8 cellular contexts compared by ENCODE assay signal in the genomic region with DNA sequence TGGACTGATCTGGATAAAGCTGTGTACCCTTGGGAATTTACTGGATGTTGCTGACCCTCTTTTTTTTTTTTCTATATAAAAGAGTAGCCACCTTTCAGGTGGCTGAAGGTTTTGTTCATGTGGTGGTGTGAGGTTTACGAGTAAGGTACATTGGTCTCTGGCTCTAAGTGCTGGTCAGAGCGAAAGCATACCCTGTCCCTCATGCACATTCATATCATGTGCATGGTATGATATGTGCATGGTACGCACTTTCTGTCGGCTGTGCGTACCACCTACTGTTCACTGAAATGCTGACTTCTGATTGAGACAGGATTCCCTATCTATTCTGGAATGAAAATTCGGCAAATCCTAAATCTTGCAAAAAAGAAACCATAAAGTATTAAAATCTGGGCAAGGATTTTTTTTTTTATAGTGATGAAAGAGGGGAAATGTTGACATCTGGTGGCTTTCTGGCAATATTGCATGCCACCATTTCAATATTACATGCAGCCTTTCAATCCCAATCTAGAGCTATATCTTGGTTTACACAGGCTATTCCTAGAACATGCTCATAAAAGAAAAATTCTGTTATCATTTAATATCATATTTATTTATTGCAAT.
A peak's percentile ranks its signal among the peaks of the same experiment; 100 is the strongest.
DNase-seq lines count a peak whose midpoint lies in the region; FAIRE-seq and TF ChIP-seq lines count a peak whose summit lies in the region.

No MANE protein-coding gene starts in this region.

- peak; percentile 55 for TF ChIP-seq CTCF in foreskin fibroblast (IDR thresholded peaks at IDR 0.05; ENCODE audit: low read depth, low read length)

- POLR2A ChIA-PET in HEK293T (lab: Yijun Ruan, JAX): interaction anchor here (0.6 to 1.4 kb wide), 2 partner anchors 69 to 70 kb away, joined by 3 to 6 read pairs; a partner anchor contains a TSS

- no peak overlapping the region for H3K9ac ChIP-seq in subcutaneous abdominal adipose tissue (ENCODE audit: low read length in 5 of 5)

- no peaks in the 10 kb centered on the region for H3K36me3 ChIP-seq in subcutaneous abdominal adipose tissue (ENCODE audit: control insufficient read depth in 5 of 5, insufficient read depth in 5 of 5, low read length in 5 of 5)

- DNase-seq in HEK293T (ENCODE audit: extremely low spot score) (peak; percentile 14), RKO (ENCODE audit: low spot score) (peak; percentile 51), foreskin fibroblast (peak; percentile 4 to 46), UCSD-AML1 (lab: John Stamatoyannopoulos, UW; ENCODE audit: unreplicated experiment) (no peak), NCI-H524 (lab: John Stamatoyannopoulos, UW) (no peak)
- no peak for DNase-seq in stimulated activated CD4-positive, alpha-beta T cell treated with anti-CD3 and anti-CD28 coated beads, Interleukin-12 subunit alpha, Interleukin-12 subunit beta, amount 100 ng/mL, for 4 hours

- no peaks in the 10 kb centered on the region for H3K9me3 ChIP-seq in subcutaneous abdominal adipose tissue (ENCODE audit: control insufficient read depth in 5 of 5, low read length in 5 of 5)

- H3K27me3 ChIP-seq in subcutaneous abdominal adipose tissue (ENCODE audit: control insufficient read depth in 5 of 5, insufficient read depth in 4 of 5, low read length in 5 of 5): no peaks in the 10 kb centered on the region

- peaks cover 0 to 4% (median 2%) of the 10 kb centered on the region in 5 donors for H3K4me1 ChIP-seq in subcutaneous abdominal adipose tissue (ENCODE audit: control insufficient read depth in 5 of 5, insufficient read depth in 5 of 5, low read length in 5 of 5)

- FAIRE-seq in G401.6 (lab: Jason Lieb, UNC): peak; percentile 88

- H3K4me3 ChIP-seq in foreskin fibroblast (ENCODE audit: low read depth in 1 of 2, low read length in 2 of 2) (no peak overlapping the region), subcutaneous abdominal adipose tissue (ENCODE audit: low read depth in 1 of 5, low read length in 5 of 5) (peak overlapping the region; percentile 49 to 66 (median 57))

- CTCF ChIA-PET in HEK293T (lab: Yijun Ruan, JAX): interaction anchor here (0.7 to 2.4 kb wide), 34 partner anchors 8 to 1992 kb away, joined by 3 to 63 read pairs (median 3); a partner anchor contains a TSS

- H3K27ac ChIP-seq in subcutaneous abdominal adipose tissue (ENCODE audit: low read depth, low read length): no peak overlapping the region

TF ChIP-seq in HEK293T, 16 proteins besides CTCF, POLR2A, EP300 and RAD21:
- TF ChIP-seq ZNF384 (IDR thresholded peaks at IDR 0.05) (peak; percentile 78), SUZ12 (IDR thresholded peaks at IDR 0.05) (no peak), FOXK2 (IDR thresholded peaks at IDR 0.05) (no peak)
- TF ChIP-seq, protein P1, sequence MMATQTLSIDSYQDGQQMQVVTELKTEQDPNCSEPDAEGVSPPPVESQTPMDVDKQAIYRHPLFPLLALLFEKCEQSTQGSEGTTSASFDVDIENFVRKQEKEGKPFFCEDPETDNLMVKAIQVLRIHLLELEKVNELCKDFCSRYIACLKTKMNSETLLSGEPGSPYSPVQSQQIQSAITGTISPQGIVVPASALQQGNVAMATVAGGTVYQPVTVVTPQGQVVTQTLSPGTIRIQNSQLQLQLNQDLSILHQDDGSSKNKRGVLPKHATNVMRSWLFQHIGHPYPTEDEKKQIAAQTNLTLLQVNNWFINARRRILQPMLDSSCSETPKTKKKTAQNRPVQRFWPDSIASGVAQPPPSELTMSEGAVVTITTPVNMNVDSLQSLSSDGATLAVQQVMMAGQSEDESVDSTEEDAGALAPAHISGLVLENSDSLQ (IDR thresholded peaks at IDR 0.05): no peak

Comparison
In these comparisons a context has a peak if more than half of its experiments do, and no peak if none do; other contexts are left out.
1. DNase-seq: peak in HEK293T (single experiment), RKO (single experiment) and foreskin fibroblast (2 of 2); none in UCSD-AML1 (single experiment), stimulated activated CD4-positive, alpha-beta T cell treated with anti-CD3 and anti-CD28 coated beads, Interleukin-12 subunit alpha, Interleukin-12 subunit beta, amount 100 ng/mL, for 4 hours (single experiment) and NCI-H524 (0 of 2).
2. H3K4me3 ChIP-seq: peak in subcutaneous abdominal adipose tissue (5 of 5); none in foreskin fibroblast (0 of 2).